In the genomic region with DNA sequence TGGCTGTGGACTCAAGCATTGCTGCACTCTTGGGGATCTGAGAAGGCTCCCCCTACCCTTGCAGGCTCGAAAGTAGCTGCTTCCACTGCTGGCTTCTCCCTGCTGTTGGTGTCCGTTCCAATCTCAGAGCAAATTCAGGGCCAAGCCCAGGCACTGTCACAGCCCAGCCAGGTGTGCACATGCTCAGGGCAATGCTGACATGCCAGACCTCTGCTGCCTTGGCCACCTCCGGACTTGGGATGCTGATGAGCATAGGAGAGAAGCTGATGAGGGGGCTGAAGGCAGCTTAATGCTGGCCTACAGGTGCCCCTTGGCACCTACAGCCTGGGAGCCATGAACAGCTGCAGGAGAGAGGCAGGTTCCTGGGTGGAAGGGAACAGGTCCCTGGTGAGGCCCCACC, we compare ENCODE assay signal across 34 cellular contexts.
"Had no signal": no experiment of that assay in that cellular context is flagged by ENCODE, and none has a peak within 500 bp of the region (broad histone marks: within the 10 kb centered on the region; RNA-seq: fewer than 3 reads in every experiment).

No MANE protein-coding gene starts in this region.

- H3K27ac ChIP-seq: KMS-11 had no signal

- H3K27me3 ChIP-seq: MG63 had no signal

- DNase-seq: Kasumi-1, KG1, MG63, MM.1S, MV-4-11, NCI-H1048, NCI-H1092, NCI-H1092 treated with DMSO at 0.1 percent for 48 hours, NCI-H1105, NCI-H1105 treated with DMSO at 0.1 percent for 48 hours, NCI-H1417, NCI-H1417 treated with DMSO at 0.1 percent for 48 hours, NCI-H1436, NCI-H1436 treated with DMSO at 0.1 percent for 48 hours, NCI-H146, NCI-H1694, NCI-H1694 treated with DMSO at 0.1 percent for 48 hours, NCI-H187, NCI-H187 treated with DMSO at 0.1 percent for 48 hours, NCI-H1930, NCI-H2029, NCI-H2029 treated with DMSO at 0.1 percent for 48 hours, NCI-H2081, NCI-H2081 treated with DMSO at 0.1 percent for 48 hours, NCI-H2107, NCI-H2171, NCI-H2171 treated with DMSO at 0.1 percent for 48 hours, NCI-H2227 treated with DMSO at 0.1 percent for 48 hours, NCI-H226, NCI-H345, NCI-H446, NCI-H446 treated with DMSO at 0.1 percent for 48 hours, NCI-H510A had no signal

- H3K4me3 ChIP-seq: MG63 had no signal

- H3K36me3 ChIP-seq: MG63 had no signal
